1 cellular context compared by ENCODE assay signal in the genomic region with DNA sequence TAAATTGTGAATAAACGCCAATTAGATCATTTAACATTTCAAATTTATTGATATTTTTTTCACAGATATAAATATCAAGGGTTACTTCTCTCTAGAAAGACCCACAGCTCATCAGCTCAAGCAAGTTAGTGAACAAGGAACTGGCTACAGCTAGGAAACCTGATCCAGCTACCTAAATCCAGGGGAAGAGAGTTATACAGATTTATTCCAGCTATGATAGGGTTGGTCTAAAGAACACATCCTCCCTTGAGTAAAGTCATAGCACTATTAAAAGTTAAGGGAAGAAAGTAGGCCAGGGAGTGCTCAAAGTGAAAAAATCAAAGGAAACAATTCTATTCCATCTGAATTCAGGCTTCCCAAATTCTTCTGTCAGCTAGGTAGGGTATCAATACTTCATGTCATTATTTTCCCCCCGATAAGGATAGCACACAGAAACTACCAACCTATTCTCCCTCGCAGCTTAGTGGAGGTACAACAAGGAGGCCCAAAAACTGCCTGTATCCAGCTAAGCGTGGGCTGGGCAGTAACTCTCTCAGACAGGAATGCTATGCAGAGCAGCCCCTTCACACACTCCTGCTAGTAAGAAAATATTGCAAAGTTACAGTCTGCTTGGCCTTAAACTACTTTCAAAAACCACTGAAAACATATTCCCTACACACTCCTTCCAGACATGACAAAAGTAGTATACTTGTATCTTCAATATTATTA.
TF ChIP-seq lines count a peak whose summit lies in the region.

No MANE protein-coding gene starts in this region.

TF ChIP-seq in GM23338, 12 proteins besides CTCF, POLR2A, EP300 and RAD21 (continued from another document):
- TF ChIP-seq, protein P1, sequence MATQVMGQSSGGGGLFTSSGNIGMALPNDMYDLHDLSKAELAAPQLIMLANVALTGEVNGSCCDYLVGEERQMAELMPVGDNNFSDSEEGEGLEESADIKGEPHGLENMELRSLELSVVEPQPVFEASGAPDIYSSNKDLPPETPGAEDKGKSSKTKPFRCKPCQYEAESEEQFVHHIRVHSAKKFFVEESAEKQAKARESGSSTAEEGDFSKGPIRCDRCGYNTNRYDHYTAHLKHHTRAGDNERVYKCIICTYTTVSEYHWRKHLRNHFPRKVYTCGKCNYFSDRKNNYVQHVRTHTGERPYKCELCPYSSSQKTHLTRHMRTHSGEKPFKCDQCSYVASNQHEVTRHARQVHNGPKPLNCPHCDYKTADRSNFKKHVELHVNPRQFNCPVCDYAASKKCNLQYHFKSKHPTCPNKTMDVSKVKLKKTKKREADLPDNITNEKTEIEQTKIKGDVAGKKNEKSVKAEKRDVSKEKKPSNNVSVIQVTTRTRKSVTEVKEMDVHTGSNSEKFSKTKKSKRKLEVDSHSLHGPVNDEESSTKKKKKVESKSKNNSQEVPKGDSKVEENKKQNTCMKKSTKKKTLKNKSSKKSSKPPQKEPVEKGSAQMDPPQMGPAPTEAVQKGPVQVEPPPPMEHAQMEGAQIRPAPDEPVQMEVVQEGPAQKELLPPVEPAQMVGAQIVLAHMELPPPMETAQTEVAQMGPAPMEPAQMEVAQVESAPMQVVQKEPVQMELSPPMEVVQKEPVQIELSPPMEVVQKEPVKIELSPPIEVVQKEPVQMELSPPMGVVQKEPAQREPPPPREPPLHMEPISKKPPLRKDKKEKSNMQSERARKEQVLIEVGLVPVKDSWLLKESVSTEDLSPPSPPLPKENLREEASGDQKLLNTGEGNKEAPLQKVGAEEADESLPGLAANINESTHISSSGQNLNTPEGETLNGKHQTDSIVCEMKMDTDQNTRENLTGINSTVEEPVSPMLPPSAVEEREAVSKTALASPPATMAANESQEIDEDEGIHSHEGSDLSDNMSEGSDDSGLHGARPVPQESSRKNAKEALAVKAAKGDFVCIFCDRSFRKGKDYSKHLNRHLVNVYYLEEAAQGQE (IDR thresholded peaks at IDR 0.05; ENCODE audit: unreplicated experiment), result no peak
- TF ChIP-seq, protein P2, sequence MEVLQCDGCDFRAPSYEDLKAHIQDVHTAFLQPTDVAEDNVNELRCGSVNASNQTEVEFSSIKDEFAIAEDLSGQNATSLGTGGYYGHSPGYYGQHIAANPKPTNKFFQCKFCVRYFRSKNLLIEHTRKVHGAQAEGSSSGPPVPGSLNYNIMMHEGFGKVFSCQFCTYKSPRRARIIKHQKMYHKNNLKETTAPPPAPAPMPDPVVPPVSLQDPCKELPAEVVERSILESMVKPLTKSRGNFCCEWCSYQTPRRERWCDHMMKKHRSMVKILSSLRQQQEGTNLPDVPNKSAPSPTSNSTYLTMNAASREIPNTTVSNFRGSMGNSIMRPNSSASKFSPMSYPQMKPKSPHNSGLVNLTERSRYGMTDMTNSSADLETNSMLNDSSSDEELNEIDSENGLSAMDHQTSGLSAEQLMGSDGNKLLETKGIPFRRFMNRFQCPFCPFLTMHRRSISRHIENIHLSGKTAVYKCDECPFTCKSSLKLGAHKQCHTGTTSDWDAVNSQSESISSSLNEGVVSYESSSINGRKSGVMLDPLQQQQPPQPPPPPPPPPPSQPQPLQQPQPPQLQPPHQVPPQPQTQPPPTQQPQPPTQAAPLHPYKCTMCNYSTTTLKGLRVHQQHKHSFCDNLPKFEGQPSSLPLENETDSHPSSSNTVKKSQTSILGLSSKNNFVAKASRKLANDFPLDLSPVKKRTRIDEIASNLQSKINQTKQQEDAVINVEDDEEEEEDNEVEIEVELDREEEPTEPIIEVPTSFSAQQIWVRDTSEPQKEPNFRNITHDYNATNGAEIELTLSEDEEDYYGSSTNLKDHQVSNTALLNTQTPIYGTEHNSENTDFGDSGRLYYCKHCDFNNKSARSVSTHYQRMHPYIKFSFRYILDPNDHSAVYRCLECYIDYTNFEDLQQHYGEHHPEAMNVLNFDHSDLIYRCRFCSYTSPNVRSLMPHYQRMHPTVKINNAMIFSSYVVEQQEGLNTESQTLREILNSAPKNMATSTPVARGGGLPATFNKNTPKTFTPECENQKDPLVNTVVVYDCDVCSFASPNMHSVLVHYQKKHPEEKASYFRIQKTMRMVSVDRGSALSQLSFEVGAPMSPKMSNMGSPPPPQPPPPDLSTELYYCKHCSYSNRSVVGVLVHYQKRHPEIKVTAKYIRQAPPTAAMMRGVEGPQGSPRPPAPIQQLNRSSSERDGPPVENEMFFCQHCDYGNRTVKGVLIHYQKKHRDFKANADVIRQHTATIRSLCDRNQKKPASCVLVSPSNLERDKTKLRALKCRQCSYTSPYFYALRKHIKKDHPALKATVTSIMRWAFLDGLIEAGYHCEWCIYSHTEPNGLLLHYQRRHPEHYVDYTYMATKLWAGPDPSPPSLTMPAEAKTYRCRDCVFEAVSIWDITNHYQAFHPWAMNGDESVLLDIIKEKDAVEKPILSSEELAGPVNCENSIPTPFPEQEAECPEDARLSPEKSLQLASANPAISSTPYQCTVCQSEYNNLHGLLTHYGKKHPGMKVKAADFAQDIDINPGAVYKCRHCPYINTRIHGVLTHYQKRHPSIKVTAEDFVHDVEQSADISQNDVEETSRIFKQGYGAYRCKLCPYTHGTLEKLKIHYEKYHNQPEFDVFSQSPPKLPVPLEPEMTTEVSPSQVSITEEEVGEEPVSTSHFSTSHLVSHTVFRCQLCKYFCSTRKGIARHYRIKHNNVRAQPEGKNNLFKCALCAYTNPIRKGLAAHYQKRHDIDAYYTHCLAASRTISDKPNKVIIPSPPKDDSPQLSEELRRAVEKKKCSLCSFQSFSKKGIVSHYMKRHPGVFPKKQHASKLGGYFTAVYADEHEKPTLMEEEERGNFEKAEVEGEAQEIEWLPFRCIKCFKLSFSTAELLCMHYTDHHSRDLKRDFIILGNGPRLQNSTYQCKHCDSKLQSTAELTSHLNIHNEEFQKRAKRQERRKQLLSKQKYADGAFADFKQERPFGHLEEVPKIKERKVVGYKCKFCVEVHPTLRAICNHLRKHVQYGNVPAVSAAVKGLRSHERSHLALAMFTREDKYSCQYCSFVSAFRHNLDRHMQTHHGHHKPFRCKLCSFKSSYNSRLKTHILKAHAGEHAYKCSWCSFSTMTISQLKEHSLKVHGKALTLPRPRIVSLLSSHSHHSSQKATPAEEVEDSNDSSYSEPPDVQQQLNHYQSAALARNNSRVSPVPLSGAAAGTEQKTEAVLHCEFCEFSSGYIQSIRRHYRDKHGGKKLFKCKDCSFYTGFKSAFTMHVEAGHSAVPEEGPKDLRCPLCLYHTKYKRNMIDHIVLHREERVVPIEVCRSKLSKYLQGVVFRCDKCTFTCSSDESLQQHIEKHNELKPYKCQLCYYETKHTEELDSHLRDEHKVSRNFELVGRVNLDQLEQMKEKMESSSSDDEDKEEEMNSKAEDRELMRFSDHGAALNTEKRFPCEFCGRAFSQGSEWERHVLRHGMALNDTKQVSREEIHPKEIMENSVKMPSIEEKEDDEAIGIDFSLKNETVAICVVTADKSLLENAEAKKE (CRISPR knock-in tag; IDR thresholded peaks at IDR 0.05), result no peak
- no peak for TF ChIP-seq STAT1 (IDR thresholded peaks at IDR 0.05; ENCODE audit: unreplicated experiment)
- no peak for TF ChIP-seq EZH2 (IDR thresholded peaks at IDR 0.05; ENCODE audit: low read depth, unreplicated experiment)
